2 cellular contexts compared by ENCODE assay signal in the genomic region with DNA sequence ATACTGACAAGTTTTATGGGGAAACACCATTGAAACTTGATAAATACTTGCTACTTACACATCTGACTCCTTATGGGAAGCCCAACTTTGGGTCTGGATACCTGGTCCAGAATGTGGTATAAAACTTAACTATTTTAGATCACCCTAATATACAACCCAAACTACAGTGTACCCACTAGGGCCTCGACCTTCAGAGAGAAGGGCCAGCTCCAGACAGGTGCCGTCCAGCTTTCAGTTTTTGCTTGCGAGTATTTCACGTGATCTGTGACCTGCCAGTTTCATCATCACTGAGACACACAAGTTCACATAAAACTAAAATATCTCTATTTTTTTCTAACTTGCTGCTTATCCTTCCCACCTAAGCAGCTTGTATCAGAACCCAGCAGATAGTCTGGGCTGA.
A peak's percentile ranks its signal among the peaks of the same experiment; 100 is the strongest.
TF ChIP-seq lines count a peak whose summit lies in the region.

No MANE protein-coding gene starts in this region.

TF ChIP-seq in K562, 482 proteins besides CTCF, POLR2A, EP300 and RAD21:
- TF ChIP-seq, protein P1, sequence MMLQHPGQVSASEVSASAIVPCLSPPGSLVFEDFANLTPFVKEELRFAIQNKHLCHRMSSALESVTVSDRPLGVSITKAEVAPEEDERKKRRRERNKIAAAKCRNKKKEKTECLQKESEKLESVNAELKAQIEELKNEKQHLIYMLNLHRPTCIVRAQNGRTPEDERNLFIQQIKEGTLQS (IDR thresholded peaks at IDR 0.05): peak; percentile 78
- TF ChIP-seq, protein P1 (CRISPR knock-in tag; conservative IDR thresholded peaks at IDR 0.05): no peak
- no peak for TF ChIP-seq CEBPG (CRISPR knock-in tag; IDR thresholded peaks at IDR 0.05)
- TF ChIP-seq CEBPG (tag; conservative IDR thresholded peaks at IDR 0.05 in 1 of 2, IDR thresholded peaks at IDR 0.05 in 1 of 2): peak in 1 of 2 experiments; percentile 39; a peak in 1 of 4 replicates
- no peak for TF ChIP-seq NFRKB (IDR thresholded peaks at IDR 0.05; ENCODE audit: low read depth)
- peak; percentile 64 for TF ChIP-seq L3MBTL2 (IDR thresholded peaks at IDR 0.05)
- peak; percentile 54; the same call in 1 of the 2 replicates for TF ChIP-seq ZNF584 (CRISPR knock-in tag; IDR thresholded peaks at IDR 0.05; ENCODE audit: low read depth)
- TF ChIP-seq CXXC5 (CRISPR knock-in tag; IDR thresholded peaks at IDR 0.05): peak; percentile 30; the same call in 1 of the 2 replicates

TF ChIP-seq in HepG2, 621 proteins besides CTCF, POLR2A, EP300 and RAD21:
- TF ChIP-seq KDM6A (CRISPR knock-in tag; IDR thresholded peaks at IDR 0.05; ENCODE audit: low read depth) (no peak), CCDC6 (CRISPR knock-in tag; IDR thresholded peaks at IDR 0.05) (no peak), ZSCAN25 (CRISPR knock-in tag; IDR thresholded peaks at IDR 0.05) (no peak), ZIK1 (CRISPR knock-in tag; IDR thresholded peaks at IDR 0.05; ENCODE audit: borderline replicate concordance, low read depth) (no peak), FOXJ3 (CRISPR knock-in tag; IDR thresholded peaks at IDR 0.05; ENCODE audit: borderline replicate concordance) (no peak), HDAC1 (CRISPR knock-in tag; IDR thresholded peaks at IDR 0.05) (no peak), CAMTA2 (CRISPR knock-in tag; IDR thresholded peaks at IDR 0.05; ENCODE audit: borderline replicate concordance) (no peak), NFIC (IDR thresholded peaks at IDR 0.05; ENCODE audit: low read length) (no peak), MLLT10 (CRISPR knock-in tag; IDR thresholded peaks at IDR 0.05) (no peak), CREM (IDR thresholded peaks at IDR 0.05) (no peak), CREM (CRISPR knock-in tag; IDR thresholded peaks at IDR 0.05) (no peak), ZNF367 (CRISPR knock-in tag; IDR thresholded peaks at IDR 0.05; ENCODE audit: borderline replicate concordance) (no peak), NR2C2 (CRISPR knock-in tag; IDR thresholded peaks at IDR 0.05; ENCODE audit: borderline replicate concordance) (no peak), SALL2 (CRISPR knock-in tag; IDR thresholded peaks at IDR 0.05) (no peak), RFX3 (CRISPR knock-in tag; IDR thresholded peaks at IDR 0.05) (no peak), PLRG1 (conservative IDR thresholded peaks at IDR 0.05) (no peak)
- TF ChIP-seq, protein P2, sequence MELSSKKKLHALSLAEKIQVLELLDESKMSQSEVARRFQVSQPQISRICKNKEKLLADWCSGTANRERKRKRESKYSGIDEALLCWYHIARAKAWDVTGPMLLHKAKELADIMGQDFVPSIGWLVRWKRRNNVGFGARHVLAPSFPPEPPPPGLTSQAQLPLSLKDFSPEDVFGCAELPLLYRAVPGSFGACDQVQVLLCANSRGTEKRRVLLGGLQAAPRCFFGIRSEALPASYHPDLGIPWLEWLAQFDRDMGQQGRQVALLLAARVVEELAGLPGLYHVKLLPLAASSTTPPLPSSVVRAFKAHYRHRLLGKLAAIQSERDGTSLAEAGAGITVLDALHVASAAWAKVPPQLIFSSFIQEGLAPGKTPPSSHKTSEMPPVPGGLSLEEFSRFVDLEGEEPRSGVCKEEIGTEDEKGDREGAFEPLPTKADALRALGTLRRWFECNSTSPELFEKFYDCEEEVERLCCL (CRISPR knock-in tag; IDR thresholded peaks at IDR 0.05; ENCODE audit: borderline replicate concordance): no peak
- TF ChIP-seq, protein P3, sequence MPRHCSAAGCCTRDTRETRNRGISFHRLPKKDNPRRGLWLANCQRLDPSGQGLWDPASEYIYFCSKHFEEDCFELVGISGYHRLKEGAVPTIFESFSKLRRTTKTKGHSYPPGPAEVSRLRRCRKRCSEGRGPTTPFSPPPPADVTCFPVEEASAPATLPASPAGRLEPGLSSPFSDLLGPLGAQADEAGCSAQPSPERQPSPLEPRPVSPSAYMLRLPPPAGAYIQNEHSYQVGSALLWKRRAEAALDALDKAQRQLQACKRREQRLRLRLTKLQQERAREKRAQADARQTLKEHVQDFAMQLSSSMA (CRISPR knock-in tag; IDR thresholded peaks at IDR 0.05): no peak
- TF ChIP-seq, protein P4, sequence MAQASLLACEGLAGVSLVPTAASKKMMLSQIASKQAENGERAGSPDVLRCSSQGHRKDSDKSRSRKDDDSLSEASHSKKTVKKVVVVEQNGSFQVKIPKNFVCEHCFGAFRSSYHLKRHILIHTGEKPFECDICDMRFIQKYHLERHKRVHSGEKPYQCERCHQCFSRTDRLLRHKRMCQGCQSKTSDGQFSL (CRISPR knock-in tag; IDR thresholded peaks at IDR 0.05): no peak
